9 cellular contexts compared by ENCODE assay signal in the genomic region with DNA sequence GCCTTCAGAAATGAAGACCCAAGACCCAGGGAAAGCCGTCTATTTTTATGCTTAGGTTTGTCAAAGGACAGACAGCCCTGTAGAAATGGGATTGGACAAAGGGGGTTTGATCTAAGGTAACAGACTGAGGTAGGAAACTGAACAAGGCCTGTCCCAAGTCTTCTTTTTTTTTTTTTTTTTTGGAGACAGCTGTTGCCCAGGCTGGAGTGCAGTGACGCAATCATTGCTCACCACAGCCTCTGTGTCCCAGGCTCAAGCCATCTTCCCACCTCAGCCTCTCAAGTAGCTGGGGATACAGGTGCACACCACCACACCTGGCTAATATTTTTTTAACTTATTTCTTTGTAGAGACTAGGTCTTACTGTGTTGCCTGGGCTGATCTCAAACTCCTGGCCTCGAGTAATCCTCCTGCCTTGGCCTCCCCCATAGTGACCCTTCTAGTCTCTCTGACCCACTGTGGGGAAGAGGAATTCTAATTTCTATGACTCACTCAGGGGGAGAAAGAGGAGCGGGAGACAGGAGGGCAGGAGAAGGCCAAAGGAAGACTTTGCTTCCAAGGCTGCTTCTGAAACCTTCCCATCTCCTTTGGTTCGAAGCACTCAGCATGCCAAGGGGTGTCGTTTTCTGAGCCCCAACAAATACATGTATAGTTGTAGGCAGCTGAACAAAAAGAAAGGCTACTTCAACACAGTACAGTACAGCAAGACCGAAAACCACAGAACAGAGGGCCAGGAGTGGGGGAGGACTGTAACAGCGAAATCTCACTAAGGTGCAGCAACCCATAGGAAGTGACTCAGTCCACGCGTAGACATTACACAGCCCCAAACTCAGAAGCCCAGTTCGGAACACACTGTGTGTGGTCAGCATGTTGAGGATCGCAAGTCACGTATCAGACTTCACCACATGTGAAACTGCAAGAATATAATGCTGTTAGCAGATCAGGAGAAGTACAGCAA. TPM values are rescaled to one million over a fixed set of nuclear protein-coding genes. Genes with fewer than 3 reads are reported as not detected.
DNase-seq lines count a peak whose midpoint lies in the region; ATAC-seq, FAIRE-seq and TF ChIP-seq lines count a peak whose summit lies in the region.
"Had no signal": no experiment of that assay in that cellular context is flagged by ENCODE, and none has a peak within 500 bp of the region (broad histone marks: within the 10 kb centered on the region; RNA-seq: fewer than 3 reads in every experiment).

No MANE protein-coding gene starts in this region.

- ATAC-seq in GM18909 (IDR thresholded peaks at IDR 0.05; ENCODE audit: poor library complexity, unreplicated experiment): peak; percentile 84
- peak; percentile 69 for ATAC-seq in HG03097 (IDR thresholded peaks at IDR 0.05; ENCODE audit: low FRiP score, unreplicated experiment)
- peak; percentile 94 for ATAC-seq in GM12878

- peak; percentile 65 to 86; a peak in 2 of 4 replicates for TF ChIP-seq EP300 in GM12878 (IDR thresholded peaks at IDR 0.05; ENCODE audit: borderline replicate concordance in 1 of 2, control insufficient read depth in 1 of 2, low read depth in 2 of 2, low read length in 2 of 2)

- peaks cover 38 to 41% of the 10 kb centered on the region in 2 experiments for H3K36me3 ChIP-seq in GM12878 (ENCODE audit: control insufficient read depth in 2 of 2, insufficient read depth in 2 of 2, low read length in 1 of 2)
- no peaks in the 10 kb centered on the region for H3K36me3 ChIP-seq in OCI-LY7 (ENCODE audit: insufficient read depth, low read length)
- H3K36me3 ChIP-seq in Karpas-422 (ENCODE audit: insufficient read depth, low read length): no peaks in the 10 kb centered on the region
- H3K36me3 ChIP-seq: cardiac muscle cell had no signal

- peak; percentile 37; the same call in 1 of the 2 replicates for TF ChIP-seq POLR2A in GM12878 (IDR thresholded peaks at IDR 0.05; ENCODE audit: low read depth, low read length)

- H3K79me2 ChIP-seq in GM12878 (ENCODE audit: control insufficient read depth, insufficient read depth, low read length): 0 out of 2 replicates have a peak, but pooled peaks cover 2% of the 10 kb centered on the region
- H3K79me2 ChIP-seq in OCI-LY7 (ENCODE audit: insufficient read depth, low read depth, low read length): no peaks in the 10 kb centered on the region
- no peaks in the 10 kb centered on the region for H3K79me2 ChIP-seq in Karpas-422 (ENCODE audit: low read length)

- H3K4me1 ChIP-seq in GM12878 (ENCODE audit: control insufficient read depth, insufficient read depth, low read length) (peaks cover 49% of the 10 kb centered on the region), OCI-LY7 (ENCODE audit: insufficient read depth, low read length, poor library complexity, severe bottlenecking) (peaks cover 10% of the 10 kb centered on the region), Karpas-422 (ENCODE audit: low read length) (peaks cover 11% of the 10 kb centered on the region)

- TSS peak; percentile 15 for BruUV-seq in GM12878 (replicated peaks; lab: Mats Ljungman, UMichigan)
- BruUV-seq in OCI-LY7 (replicated peaks; lab: Mats Ljungman, UMichigan): no TSS peak

- peak overlapping the region; percentile 33; the same call in 1 of the 2 replicates for H3K4me3 ChIP-seq in GM12878
- no peak overlapping the region for H3K4me3 ChIP-seq in OCI-LY7 (ENCODE audit: low read depth, low read length, poor library complexity, severe bottlenecking)
- no peak overlapping the region for H3K4me3 ChIP-seq in Karpas-422 (ENCODE audit: low read length)
- H3K4me3 ChIP-seq: cardiac muscle cell had no signal

- intact Hi-C loops in GM12878 (cut with micrococcal nuclease; ENCODE audit: unreplicated experiment): loop anchor here (5.0 kb wide), 1 partner anchor 49 kb away; no protein-coding TSS in a partner anchor
- intact Hi-C loops in OCI-LY7 (cut with micrococcal nuclease; ENCODE audit: unreplicated experiment): no loop called here

- H3K9me2 ChIP-seq in OCI-LY7 (ENCODE audit: insufficient read depth, low read length): no peaks in the 10 kb centered on the region
- H3K9me2 ChIP-seq in Karpas-422 (replicated peaks; ENCODE audit: insufficient read depth, low read length): no peaks in the 10 kb centered on the region

- CTCF ChIA-PET in GM12878 (lab: Yijun Ruan, JAX): interaction anchor here (0.6 to 0.9 kb wide), 2 partner anchors 28 to 89 kb away, joined by 4 read pairs; no protein-coding TSS in a partner anchor
- CTCF ChIA-PET in OCI-LY7 (lab: Charles Lee; ENCODE audit: unreplicated experiment): no interaction called here

- no peak for TF ChIP-seq CTCF in GM12878 (IDR thresholded peaks at IDR 0.05 in 2 of 3, conservative IDR thresholded peaks at IDR 0.05 in 1 of 3; ENCODE audit: control insufficient read depth in 2 of 3, extremely low read depth in 1 of 3, insufficient read depth in 1 of 3, low read depth in 3 of 3, low read length in 3 of 3)
- no peak for TF ChIP-seq CTCF in OCI-LY7 (conservative IDR thresholded peaks at IDR 0.05; ENCODE audit: low read length)

- H2AFZ ChIP-seq in GM12878 (ENCODE audit: control insufficient read depth, low read depth, low read length) (no peak overlapping the region), OCI-LY7 (ENCODE audit: low read length) (no peak overlapping the region), Karpas-422 (ENCODE audit: low read length) (no peak overlapping the region)

- no peak for TF ChIP-seq RAD21 in GM12878 (IDR thresholded peaks at IDR 0.05; ENCODE audit: insufficient read depth, low read depth, low read length)

- H3K9ac ChIP-seq in GM12878 (ENCODE audit: control insufficient read depth, insufficient read depth, low read length) (no peak overlapping the region), Karpas-422 (ENCODE audit: low read length) (no peak overlapping the region)

- in situ Hi-C loops in GM12878 (cut with MboI): no loop called here

- RAD21 ChIA-PET in GM12878 (lab: Charles Lee; ENCODE audit: unreplicated experiment): interaction anchor here (1.0 to 2.4 kb wide), 5 partner anchors 28 to 64 kb away, joined by 3 to 8 read pairs (median 3); no protein-coding TSS in a partner anchor

- peak; percentile 73 for FAIRE-seq in GM12878 (lab: Jason Lieb, UNC)

- H3K27ac ChIP-seq in GM12878 (ENCODE audit: control insufficient read depth, insufficient read depth): peak overlapping the region; percentile 17
- no peak overlapping the region for H3K27ac ChIP-seq in OCI-LY7 (ENCODE audit: low read depth, low read length, poor library complexity, severe bottlenecking)
- no peak overlapping the region for H3K27ac ChIP-seq in Karpas-422 (ENCODE audit: low read length)
- H3K27ac ChIP-seq: cardiac muscle cell had no signal

- H3K27me3 ChIP-seq in GM12878 (replicated peaks in 1 of 2; ENCODE audit: control insufficient read depth in 2 of 2, insufficient read depth in 2 of 2, low read length in 1 of 2): no peaks in the 10 kb centered on the region
- no peaks in the 10 kb centered on the region for H3K27me3 ChIP-seq in Karpas-422 (ENCODE audit: low read length)
- H3K27me3 ChIP-seq: cardiac muscle cell had no signal

- peaks cover 7% of the 10 kb centered on the region; the same call in 1 of the 2 replicates for H4K20me1 ChIP-seq in GM12878 (ENCODE audit: control insufficient read depth, insufficient read depth)
- H4K20me1 ChIP-seq in OCI-LY7 (ENCODE audit: insufficient read depth, low read length): no peaks in the 10 kb centered on the region
- H4K20me1 ChIP-seq in Karpas-422 (ENCODE audit: insufficient read depth, low read depth, low read length): no peaks in the 10 kb centered on the region

- WGBS in GM12878 (ENCODE audit: insufficient coverage, insufficient replicate concordance, low lambda C conversion rate, missing lambda C conversion rate): 18% methylated on average over 13 of the region's 13 CpGs

- H3K9me3 ChIP-seq in GM12878 (replicated peaks; ENCODE audit: control insufficient read depth, insufficient read depth, low read length) (peaks cover 6% of the 10 kb centered on the region; the same call in 2 of the 3 replicates), OCI-LY7 (ENCODE audit: low read length) (no peaks in the 10 kb centered on the region), Karpas-422 (ENCODE audit: low read length) (no peaks in the 10 kb centered on the region)

- peak in 4 of 5 experiments; percentile 20 to 97 (median 62) for DNase-seq in T-helper 2 cell
- peak; percentile 96 for DNase-seq in GM12878 (ENCODE audit: low read depth, low spot score)
- DNase-seq in stimulated activated CD4-positive, alpha-beta T cell treated with anti-CD3 and anti-CD28 coated beads, Interleukin-12 subunit alpha, Interleukin-12 subunit beta, amount 100 ng/mL, for 24 hours (ENCODE audit: low read depth in 2 of 2): peak; percentile 44 to 71
- DNase-seq in superior temporal gyrus (ENCODE audit: extremely low spot score): no peak
- no peak for DNase-seq in OCI-LY7 (ENCODE audit: low spot score)
- DNase-seq in Karpas-422: no peak

- H3K4me2 ChIP-seq in GM12878 (ENCODE audit: control insufficient read depth, insufficient read depth): peak overlapping the region; percentile 52
- H3K4me2 ChIP-seq in OCI-LY7 (ENCODE audit: low read length): no peak overlapping the region
- H3K4me2 ChIP-seq in Karpas-422 (ENCODE audit: low read depth, low read length, poor library complexity, severe bottlenecking): no peak overlapping the region

- POLR2A ChIA-PET in GM12878 (lab: Charles Lee): interaction anchor here (0.6 kb wide), 1 partner anchor 128 kb away, joined by 3 read pairs; no protein-coding TSS in a partner anchor
- POLR2A ChIA-PET in OCI-LY7 (lab: Charles Lee): interaction anchor here (1.2 kb wide), 1 partner anchor 12 kb away, joined by 4 read pairs; no protein-coding TSS in a partner anchor

- SMC1A ChIA-PET in GM12878 (lab: Charles Lee; ENCODE audit: uncharacterized antibody, unreplicated experiment): interaction anchor here (0.6 to 1.9 kb wide), 5 partner anchors 28 to 101 kb away, joined by 3 to 7 read pairs (median 3); no protein-coding TSS in a partner anchor

RNA-seq across cellular contexts. Expression of gene TMA7B, which starts 0.9 kb away (rescaled TPM):
- 59.4 and 63.4 TPM in 2 replicates for total RNA-seq in GM12878 (2013; cell fraction: nucleolus; rRNA removed)
- 1.5 and 2.1 TPM in 2 replicates for total RNA-seq in GM12878 (2014; rRNA removed)
- 2.6 and 2.7 TPM in 2 replicates for total RNA-seq in GM12878 (2014; rRNA removed; fragmentation: Illumina TruSeq; extraction: Trizol)
- total RNA-seq in GM12878 (2021): 1.6 and 2.2 TPM in 2 replicates
- polyA plus RNA-seq in GM12878 (2011; ENCODE audit: low read depth): 0.21 TPM
- 2.9 and 3.7 TPM in 2 replicates for polyA plus RNA-seq in GM12878 (2011; rRNA removed)
- polyA plus RNA-seq in GM12878 (2011; cell fraction: cytosol; rRNA removed): 0.75 and 0.79 TPM in 2 replicates
- polyA plus RNA-seq in GM12878 (2011; cell fraction: nucleus; rRNA removed): 3.0 and 3.5 TPM in 2 replicates
- polyA plus RNA-seq in GM12878 (2012): 0.31 and 0.35 TPM in 2 replicates
- polyA plus RNA-seq in GM12878 (2014; fragmentation: Illumina TruSeq; extraction: Trizol): 0.14 and 0.87 TPM in 2 replicates
- polyA plus RNA-seq in GM12878 (2014; fragmentation: Nextera tagmentation; extraction: Ambion mirVana): 1 to 10 TPM in 1 of 2 experiments, under 1 TPM in 1; 0.33 to 1.6 TPM
- polyA plus RNA-seq in GM12878 (2014; rRNA removed): 1.3 TPM in 2 replicates
- 1 to 10 TPM; 1.6 to 2.0 TPM for polyA plus RNA-seq in GM12878 (2016; fragmentation: Nextera tagmentation; extraction: Ambion mirVana)
- polyA minus RNA-seq in GM12878 (2011; rRNA and poly(A)+ RNA removed): 3.3 and 3.4 TPM in 2 replicates
- polyA minus RNA-seq in GM12878 (2011; cell fraction: cytosol; rRNA and poly(A)+ RNA removed): not detected in 2 replicates
- 2.7 and 4.8 TPM in 2 replicates for polyA minus RNA-seq in GM12878 (2011; cell fraction: nucleus; rRNA and poly(A)+ RNA removed)
- not detected in 2 replicates for total RNA-seq in OCI-LY7 (2014; rRNA removed; shearing (Covaris generic))
- total RNA-seq in OCI-LY7 (2022): not detected in 2 replicates
- not detected in 2 replicates for total RNA-seq in Karpas-422 (2014; rRNA removed; shearing (Covaris generic); ENCODE audit: low replicate concordance)
- total RNA-seq: cardiac muscle cell had no signal
- polyA plus RNA-seq: cardiac muscle cell had no signal

RNA-seq across cellular contexts. Expression of gene FAM83F, which starts 33.7 kb away (rescaled TPM):
- 0.04 and 0.49 TPM in 2 replicates for total RNA-seq in GM12878 (2013; cell fraction: nucleolus; rRNA removed)
- not detected in 2 replicates for total RNA-seq in GM12878 (2014; rRNA removed)
- not detected in 2 replicates for total RNA-seq in GM12878 (2014; rRNA removed; fragmentation: Illumina TruSeq; extraction: Trizol)
- 0.03 and 0.05 TPM in 2 replicates for total RNA-seq in GM12878 (2021)
- polyA plus RNA-seq in GM12878 (2011; ENCODE audit: low read depth): not detected
- polyA plus RNA-seq in GM12878 (2011; rRNA removed): 0.01 TPM in 1 of 2 replicates, not detected in the other
- polyA plus RNA-seq in GM12878 (2011; cell fraction: cytosol; rRNA removed): under 0.01 TPM in 2 replicates
- polyA plus RNA-seq in GM12878 (2011; cell fraction: nucleus; rRNA removed): 0.06 TPM in 2 replicates
- 0.03 TPM in 1 of 2 replicates, not detected in the other for polyA plus RNA-seq in GM12878 (2012)
- 0.01 TPM in 1 of 2 replicates, not detected in the other for polyA plus RNA-seq in GM12878 (2014; fragmentation: Illumina TruSeq; extraction: Trizol)
- not detected for polyA plus RNA-seq in GM12878 (2014; fragmentation: Nextera tagmentation; extraction: Ambion mirVana)
- polyA plus RNA-seq in GM12878 (2014; rRNA removed): 0.01 TPM in 1 of 2 replicates, not detected in the other
- not detected for polyA plus RNA-seq in GM12878 (2016; fragmentation: Nextera tagmentation; extraction: Ambion mirVana)
- polyA minus RNA-seq in GM12878 (2011; rRNA and poly(A)+ RNA removed): 0.21 TPM in 1 of 2 replicates, not detected in the other
- not detected in 2 replicates for polyA minus RNA-seq in GM12878 (2011; cell fraction: cytosol; rRNA and poly(A)+ RNA removed)
- polyA minus RNA-seq in GM12878 (2011; cell fraction: nucleus; rRNA and poly(A)+ RNA removed): not detected in 2 replicates
- not detected in 2 replicates for total RNA-seq in OCI-LY7 (2014; rRNA removed; shearing (Covaris generic))
- total RNA-seq in OCI-LY7 (2022): not detected in 2 replicates
- under 0.01 and 0.07 TPM in 2 replicates for total RNA-seq in Karpas-422 (2014; rRNA removed; shearing (Covaris generic); ENCODE audit: low replicate concordance)
- polyA plus RNA-seq: cardiac muscle cell had no signal

Comparison
In these comparisons a context has a peak if more than half of its experiments do, and no peak if none do; other contexts are left out.
1. DNase-seq: peak in T-helper 2 cell (4 of 5), GM12878 (single experiment) and stimulated activated CD4-positive, alpha-beta T cell treated with anti-CD3 and anti-CD28 coated beads, Interleukin-12 subunit alpha, Interleukin-12 subunit beta, amount 100 ng/mL, for 24 hours (2 of 2); none in superior temporal gyrus (single experiment), OCI-LY7 (single experiment) and Karpas-422 (single experiment).
2. Peak in every context shown above with its lines, with median percentiles within 50 percentile points of each other: ATAC-seq.